In genomic region chr17:1516403-1517161, GRCh38 we compare ENCODE assay signal across 8 cellular contexts. TPM values are rescaled to one million over a fixed set of nuclear protein-coding genes. Genes with fewer than 3 reads are reported as not detected.
DNase-seq lines count a peak whose midpoint lies in the region; ATAC-seq and TF ChIP-seq lines count a peak whose summit lies in the region.

Gene INPP5K, minus strand, starts transcription at chr17:1516612. Its CDS starts 113 bp downstream, at chr17:1516499.

- under 1% methylated on average over 90 of the region's 90 CpGs for WGBS in thymus

- DNase-seq in GM12864 (ENCODE audit: low read depth), result peak; percentile 94
- DNase-seq in NCI-H1105 (lab: John Stamatoyannopoulos, UW), result peak; percentile 86
- DNase-seq in SKM-1 treated with dmso at 0.1 percent for 144 hours (lab: John Stamatoyannopoulos, UW; ENCODE audit: unreplicated experiment), result peak; percentile 85
- DNase-seq in activated naive CD8-positive, alpha-beta T cell treated with anti-CD3 and anti-CD28 coated beads for 36 hours, result peak; percentile 99
- DNase-seq in glutamatergic neuron, result peak; percentile 97
- DNase-seq in osteocyte (ENCODE audit: extremely low spot score, unreplicated experiment), result peak; percentile 99

- ATAC-seq in HG02623 (IDR thresholded peaks at IDR 0.05; ENCODE audit: unreplicated experiment), result peak; percentile 86

- peak within 1 kb of the TSS; percentile 88 for H3K4me3 Mint-ChIP-seq in activated naive CD8-positive, alpha-beta T cell treated with anti-CD3 and anti-CD28 coated beads for 36 hours
- H3K4me3 Mint-ChIP-seq in glutamatergic neuron (ENCODE audit: unreplicated experiment) (peak within 1 kb of the TSS; percentile 88), osteocyte (ENCODE audit: unreplicated experiment) (peak within 1 kb of the TSS; percentile 87)

- no peaks in the 10 kb centered on the region for H3K9me3 ChIP-seq in thymus (ENCODE audit: control insufficient read depth)

- no peak for TF ChIP-seq CTCF in GM12864 (IDR thresholded peaks at IDR 0.05; ENCODE audit: low read depth, low read length, missing control alignments)
- TF ChIP-seq CTCF in glutamatergic neuron (IDR thresholded peaks at IDR 0.05; ENCODE audit: partially characterized antibody, unreplicated experiment), result no peak
- TF ChIP-seq CTCF in osteocyte (IDR thresholded peaks at IDR 0.05), result no peak

- no peaks in the 10 kb centered on the region for H3K27me3 Mint-ChIP-seq in activated naive CD8-positive, alpha-beta T cell treated with anti-CD3 and anti-CD28 coated beads for 36 hours
- H3K27me3 Mint-ChIP-seq in glutamatergic neuron (ENCODE audit: unreplicated experiment), result peaks cover 2% of the 10 kb centered on the region
- H3K27me3 Mint-ChIP-seq in osteocyte (ENCODE audit: unreplicated experiment), result no peaks in the 10 kb centered on the region

- H3K9me3 Mint-ChIP-seq in activated naive CD8-positive, alpha-beta T cell treated with anti-CD3 and anti-CD28 coated beads for 36 hours, result no peaks in the 10 kb centered on the region
- peaks cover under 1% of the 10 kb centered on the region for H3K9me3 Mint-ChIP-seq in glutamatergic neuron (ENCODE audit: unreplicated experiment)
- H3K9me3 Mint-ChIP-seq in osteocyte (ENCODE audit: unreplicated experiment), result no peaks in the 10 kb centered on the region

- H3K4me1 ChIP-seq in thymus (ENCODE audit: control insufficient read depth, insufficient read depth, low read length), result peaks cover 10% of the 10 kb centered on the region

- H3K36me3 Mint-ChIP-seq in activated naive CD8-positive, alpha-beta T cell treated with anti-CD3 and anti-CD28 coated beads for 36 hours, result no peaks in the 10 kb centered on the region
- H3K36me3 Mint-ChIP-seq in glutamatergic neuron (ENCODE audit: unreplicated experiment), result no peaks in the 10 kb centered on the region
- H3K36me3 Mint-ChIP-seq in osteocyte (ENCODE audit: unreplicated experiment), result peaks cover 7% of the 10 kb centered on the region

- H3K4me3 ChIP-seq in GM12864 (ENCODE audit: low read depth, low read length) (peak within 1 kb of the TSS; percentile 92), thymus (ENCODE audit: low read length) (peak within 1 kb of the TSS; percentile 77)

- peaks cover 24% of the 10 kb centered on the region for H3K4me1 Mint-ChIP-seq in activated naive CD8-positive, alpha-beta T cell treated with anti-CD3 and anti-CD28 coated beads for 36 hours
- H3K4me1 Mint-ChIP-seq in glutamatergic neuron (ENCODE audit: low read depth, unreplicated experiment) (peaks cover 10% of the 10 kb centered on the region), osteocyte (ENCODE audit: unreplicated experiment) (peaks cover 23% of the 10 kb centered on the region)

- no peaks in the 10 kb centered on the region for H3K27me3 ChIP-seq in thymus (ENCODE audit: control insufficient read depth, insufficient read depth)

- H3K36me3 ChIP-seq in thymus (ENCODE audit: control insufficient read depth, insufficient read depth), result peaks cover 28% of the 10 kb centered on the region

- peak within 1 kb of the TSS; percentile 82 for H3K27ac Mint-ChIP-seq in activated naive CD8-positive, alpha-beta T cell treated with anti-CD3 and anti-CD28 coated beads for 36 hours
- H3K27ac Mint-ChIP-seq in glutamatergic neuron (ENCODE audit: unreplicated experiment), result peak within 1 kb of the TSS; percentile 71
- peak within 1 kb of the TSS; percentile 95 for H3K27ac Mint-ChIP-seq in osteocyte (ENCODE audit: unreplicated experiment)

- peak within 1 kb of the TSS; percentile 91 for H3K27ac ChIP-seq in thymus (ENCODE audit: low read depth)

RNA-seq across cellular contexts. Expression of gene INPP5K, which starts in this region (rescaled TPM):
- 10 to 100 TPM; 18.1 to 18.2 TPM for total RNA-seq in activated naive CD8-positive, alpha-beta T cell treated with anti-CD3 and anti-CD28 coated beads for 36 hours
- total RNA-seq in glutamatergic neuron (ENCODE audit: unreplicated experiment) (42.4 TPM), osteocyte (44.5 and 49.4 TPM in 2 replicates)
- 46.7 TPM for polyA plus RNA-seq in thymus

Comparison
In these comparisons a context has a peak if more than half of its experiments do, and no peak if none do; other contexts are left out.
1. Peak in every context shown above with its lines: DNase-seq, ATAC-seq, H3K4me3 ChIP-seq and H3K27ac ChIP-seq.